ENCODE assay signal across 12 cellular contexts in genomic region chr12:50569321-50569720, GRCh38.
DNase-seq lines count a peak whose midpoint lies in the region; ATAC-seq and TF ChIP-seq lines count a peak whose summit lies in the region.
"Had no signal": no experiment of that assay in that cellular context is flagged by ENCODE, and none has a peak within 500 bp of the region (broad histone marks: within the 10 kb centered on the region; RNA-seq: fewer than 3 reads in every experiment).

No MANE protein-coding gene starts in this region.

- no peaks in the 10 kb centered on the region for H3K36me3 ChIP-seq in breast epithelium
- no peaks in the 10 kb centered on the region for H3K36me3 ChIP-seq in esophagus squamous epithelium
- H3K36me3 ChIP-seq in uterus: no peaks in the 10 kb centered on the region
- H3K36me3 ChIP-seq in BE2C: no peaks in the 10 kb centered on the region

- H3K27ac Mint-ChIP-seq in MCF 10A (ENCODE audit: low read depth, unreplicated experiment) (no peak overlapping the region), naive B cell (peak overlapping the region in 4 of 6 donors; percentile 32 to 76 (median 48))
- H3K27ac Mint-ChIP-seq: activated CD8-positive, alpha-beta memory T cell treated with anti-CD3 and anti-CD28 coated beads, Interleukin-2, amount 10 ng/mL, durations not matched to agents 7 days and 5 days had no signal

- H3K9me3 ChIP-seq in breast epithelium (no peaks in the 10 kb centered on the region), esophagus squamous epithelium (no peaks in the 10 kb centered on the region), uterus (no peaks in the 10 kb centered on the region), BE2C (no peaks in the 10 kb centered on the region)

- CTCF ChIA-PET in MCF 10A (lab: Yijun Ruan, JAX): interaction anchor here (0.6 to 1.1 kb wide), 4 partner anchors 59 to 71 kb away, joined by 3 to 6 read pairs (median 3); no protein-coding TSS in a partner anchor

- H3K4me1 ChIP-seq in breast epithelium: peaks cover 13 to 39% of the 10 kb centered on the region in 2 donors
- peaks cover 19 to 84% (median 45%) of the 10 kb centered on the region in 3 donors for H3K4me1 ChIP-seq in esophagus squamous epithelium
- H3K4me1 ChIP-seq in uterus: peaks cover 6 to 25% of the 10 kb centered on the region in 2 donors
- H3K4me1 ChIP-seq in BE2C: peaks cover 22% of the 10 kb centered on the region

- DNase-seq in breast epithelium (ENCODE audit: low spot score in 2 of 2) (no peak), MCF 10A (ENCODE audit: unreplicated experiment) (no peak), esophagus squamous epithelium (lab: John Stamatoyannopoulos, UW) (no peak), naive B cell (no peak), uterus (no peak), inferior parietal cortex (ENCODE audit: extremely low spot score) (no peak), BE2C (no peak)
- DNase-seq: activated CD8-positive, alpha-beta memory T cell treated with anti-CD3 and anti-CD28 coated beads, Interleukin-2, amount 10 ng/mL, durations not matched to agents 7 days and 5 days; DND-41; KBM-7 had no signal

- TF ChIP-seq POLR2A in breast epithelium (IDR thresholded peaks at IDR 0.05) (no peak), esophagus squamous epithelium (IDR thresholded peaks at IDR 0.05) (no peak), uterus (IDR thresholded peaks at IDR 0.05) (no peak)

- H3K9me3 Mint-ChIP-seq in MCF 10A (ENCODE audit: unreplicated experiment) (no peaks in the 10 kb centered on the region), naive B cell (peaks cover 0 to 1% (median 0%) of the 10 kb centered on the region in 7 donors)

- H3K27me3 Mint-ChIP-seq in MCF 10A (ENCODE audit: insufficient read depth, unreplicated experiment) (no peaks in the 10 kb centered on the region), naive B cell (no peaks in the 10 kb centered on the region)
- H3K27me3 Mint-ChIP-seq: activated CD8-positive, alpha-beta memory T cell treated with anti-CD3 and anti-CD28 coated beads, Interleukin-2, amount 10 ng/mL, durations not matched to agents 7 days and 5 days had no signal

- no peaks in the 10 kb centered on the region for H3K36me3 Mint-ChIP-seq in MCF 10A (ENCODE audit: insufficient read depth, unreplicated experiment)
- H3K36me3 Mint-ChIP-seq in naive B cell: no peaks in the 10 kb centered on the region

- POLR2A ChIA-PET in MCF 10A (lab: Yijun Ruan, JAX): interaction anchor here (0.8 to 3.1 kb wide), 3 partner anchors 15 to 64 kb away, joined by 4 to 17 read pairs (median 8); partner anchors contain the start of gene DIP2B

- H3K27ac ChIP-seq in breast epithelium: peak overlapping the region; percentile 65 to 75
- H3K27ac ChIP-seq in esophagus squamous epithelium: peak overlapping the region; percentile 5 to 74 (median 40)
- H3K27ac ChIP-seq in uterus: peak overlapping the region; percentile 79 to 85

- H3K4me3 ChIP-seq in breast epithelium: no peak overlapping the region
- H3K4me3 ChIP-seq in esophagus squamous epithelium: no peak overlapping the region
- no peak overlapping the region for H3K4me3 ChIP-seq in uterus
- no peak overlapping the region for H3K4me3 ChIP-seq in BE2C (ENCODE audit: low read depth, low read length)
- H3K4me3 ChIP-seq: skin epidermis had no signal

- 44 to 49% methylated on average over 2 of the region's 2 CpGs for WGBS in esophagus squamous epithelium, 2 donors

- no peak overlapping the region for H3K4me3 Mint-ChIP-seq in MCF 10A (ENCODE audit: unreplicated experiment)
- no peak overlapping the region for H3K4me3 Mint-ChIP-seq in naive B cell
- H3K4me3 Mint-ChIP-seq: activated CD8-positive, alpha-beta memory T cell treated with anti-CD3 and anti-CD28 coated beads, Interleukin-2, amount 10 ng/mL, durations not matched to agents 7 days and 5 days had no signal

- BruUV-seq in MCF 10A (replicated peaks; lab: Mats Ljungman, UMichigan): no TSS peak

- TF ChIP-seq CTCF in breast epithelium (IDR thresholded peaks at IDR 0.05) (no peak), MCF 10A (IDR thresholded peaks at IDR 0.05; ENCODE audit: unreplicated experiment) (no peak), esophagus squamous epithelium (IDR thresholded peaks at IDR 0.05) (no peak), uterus (IDR thresholded peaks at IDR 0.05) (no peak), BE2C (IDR thresholded peaks at IDR 0.05; ENCODE audit: low read depth, low read length) (no peak)

- intact Hi-C loops in breast epithelium (cut with DNase I; ENCODE audit: low total_unique reads): no loop called here
- intact Hi-C loops in MCF 10A (cut with micrococcal nuclease): no loop called here
- intact Hi-C loops in esophagus squamous epithelium (cut with DNase I): no loop called here
- intact Hi-C loops in uterus (cut with DNase I; ENCODE audit: low total_unique reads): no loop called here

- H3K27me3 ChIP-seq in breast epithelium: no peaks in the 10 kb centered on the region
- no peaks in the 10 kb centered on the region for H3K27me3 ChIP-seq in esophagus squamous epithelium
- H3K27me3 ChIP-seq in uterus: no peaks in the 10 kb centered on the region
- H3K27me3 ChIP-seq in BE2C: no peaks in the 10 kb centered on the region

- peaks cover 25% of the 10 kb centered on the region for H3K4me1 Mint-ChIP-seq in MCF 10A (ENCODE audit: insufficient read depth, unreplicated experiment)
- H3K4me1 Mint-ChIP-seq in naive B cell: peaks cover 40 to 80% (median 72%) of the 10 kb centered on the region in 3 donors

- ATAC-seq in naive B cell (ENCODE audit: low read depth in 2 of 2) (no peak), GM19467 (IDR thresholded peaks at IDR 0.05; ENCODE audit: unreplicated experiment) (no peak)
- ATAC-seq: activated CD8-positive, alpha-beta memory T cell treated with anti-CD3 and anti-CD28 coated beads, Interleukin-2, amount 10 ng/mL, durations not matched to agents 7 days and 5 days had no signal
